In genomic region chr20:39462436-39462835, GRCh38 we compare ENCODE assay signal across 26 cellular contexts.
A peak's percentile ranks its signal among the peaks of the same experiment; 100 is the strongest.
DNase-seq lines count a peak whose midpoint lies in the region; ATAC-seq and TF ChIP-seq lines count a peak whose summit lies in the region.
"Had no signal": no experiment of that assay in that cellular context is flagged by ENCODE, and none has a peak within 500 bp of the region (broad histone marks: within the 10 kb centered on the region; RNA-seq: fewer than 3 reads in every experiment).

No MANE protein-coding gene starts in this region.

- H3K27ac ChIP-seq in Karpas-422 (ENCODE audit: low read length) (no peak overlapping the region), SK-N-MC (peak overlapping the region; percentile 98), brain microvascular endothelial cell (no peak overlapping the region)
- H3K27ac ChIP-seq: BLaER1 had no signal

- H3K36me3 Mint-ChIP-seq in MCF 10A (ENCODE audit: insufficient read depth, unreplicated experiment) (no peaks in the 10 kb centered on the region), endothelial cell (ENCODE audit: low read depth, unreplicated experiment) (no peaks in the 10 kb centered on the region)
- H3K36me3 Mint-ChIP-seq: CD14-positive monocyte; CD4-positive, alpha-beta memory T cell; CD4-positive, CD25-positive, alpha-beta regulatory T cell had no signal

- peak; percentile 36 for ATAC-seq in Right ventricle myocardium superior (ENCODE audit: poor library complexity)
- ATAC-seq: GM12878 had no signal

- no peak overlapping the region for H3K9ac ChIP-seq in Karpas-422 (ENCODE audit: low read length)
- peak overlapping the region; percentile 37 for H3K9ac ChIP-seq in SK-N-MC (ENCODE audit: insufficient read length)
- H3K9ac ChIP-seq: BLaER1 had no signal

- no TSS peak for BruUV-seq in MCF 10A (replicated peaks; lab: Mats Ljungman, UMichigan)

- H3K4me1 ChIP-seq in Karpas-422 (ENCODE audit: low read length): 0 out of 2 replicates have a peak, but pooled peaks cover 3% of the 10 kb centered on the region
- H3K4me1 ChIP-seq: BE2C, BLaER1 had no signal

- no peak overlapping the region for H3K4me2 ChIP-seq in Karpas-422 (ENCODE audit: low read depth, low read length, poor library complexity, severe bottlenecking)
- H3K4me2 ChIP-seq: BLaER1 had no signal

- H3K27ac Mint-ChIP-seq in MCF 10A (ENCODE audit: low read depth, unreplicated experiment) (no peak overlapping the region), endothelial cell (ENCODE audit: unreplicated experiment) (no peak overlapping the region)
- H3K27ac Mint-ChIP-seq: CD14-positive monocyte; CD4-positive, alpha-beta memory T cell; CD4-positive, CD25-positive, alpha-beta regulatory T cell; CD8-positive, alpha-beta memory T cell had no signal

- H3K4me3 Mint-ChIP-seq in MCF 10A (ENCODE audit: unreplicated experiment) (no peak overlapping the region), endothelial cell (ENCODE audit: unreplicated experiment) (no peak overlapping the region)
- H3K4me3 Mint-ChIP-seq: CD14-positive monocyte; CD4-positive, CD25-positive, alpha-beta regulatory T cell; CD8-positive, alpha-beta memory T cell had no signal

- no peaks in the 10 kb centered on the region for H3K79me2 ChIP-seq in Karpas-422 (ENCODE audit: low read length)

- no peaks in the 10 kb centered on the region for H4K20me1 ChIP-seq in Karpas-422 (ENCODE audit: insufficient read depth, low read depth, low read length)
- H4K20me1 ChIP-seq: BLaER1 had no signal

- H3K9me3 Mint-ChIP-seq in MCF 10A (ENCODE audit: unreplicated experiment) (no peaks in the 10 kb centered on the region), endothelial cell (ENCODE audit: unreplicated experiment) (no peaks in the 10 kb centered on the region)

- H3K9me2 ChIP-seq in Karpas-422 (replicated peaks; ENCODE audit: insufficient read depth, low read length): no peaks in the 10 kb centered on the region

- CTCF ChIA-PET in MCF 10A (lab: Yijun Ruan, JAX): no interaction called here

- DNase-seq in Right ventricle myocardium superior (no peak), cardiac septum (ENCODE audit: low spot score) (no peak), Karpas-422 (peak; percentile 35), SK-N-MC (ENCODE audit: low read depth, low spot score) (no peak), fibroblast of mammary gland (ENCODE audit: low read depth) (peak; percentile 56), MCF 10A (ENCODE audit: unreplicated experiment) (no peak), endothelial cell (ENCODE audit: low spot score) (no peak), brain microvascular endothelial cell (no peak)
- DNase-seq: 8988T; ACHN; BE2C; C1 segment of cervical spinal cord; CD4-positive, alpha-beta memory T cell; CD4-positive, CD25-positive, alpha-beta regulatory T cell; CD8-positive, alpha-beta memory T cell; COR-L47; DMS 273 treated with DMSO at 0.1 percent for 48 hours; DMS153; DMS53; DMS79; DND-41; EL; GDM1 had no signal

- H3K27me3 ChIP-seq in Karpas-422 (ENCODE audit: low read length): no peaks in the 10 kb centered on the region
- H3K27me3 ChIP-seq in brain microvascular endothelial cell (replicated peaks): no peaks in the 10 kb centered on the region
- H3K27me3 ChIP-seq: BE2C, BLaER1 had no signal

- H3K4me1 Mint-ChIP-seq in MCF 10A (ENCODE audit: insufficient read depth, unreplicated experiment) (no peaks in the 10 kb centered on the region), endothelial cell (ENCODE audit: unreplicated experiment) (no peaks in the 10 kb centered on the region)
- H3K4me1 Mint-ChIP-seq: CD14-positive monocyte; CD4-positive, alpha-beta memory T cell; CD8-positive, alpha-beta memory T cell had no signal

- H2AFZ ChIP-seq in Karpas-422 (ENCODE audit: low read length): peak overlapping the region; percentile 26; the same call in 1 of the 2 replicates

- H3K36me3 ChIP-seq in Karpas-422 (ENCODE audit: insufficient read depth, low read length) (no peaks in the 10 kb centered on the region), SK-N-MC (ENCODE audit: insufficient read depth, low read length) (no peaks in the 10 kb centered on the region), brain microvascular endothelial cell (replicated peaks) (no peaks in the 10 kb centered on the region)
- H3K36me3 ChIP-seq: BE2C, BLaER1 had no signal

- intact Hi-C loops in Right ventricle myocardium superior (cut with DNase I) (no loop called here), cardiac septum (cut with DNase I) (no loop called here), MCF 10A (cut with micrococcal nuclease) (no loop called here)

- POLR2A ChIA-PET in MCF 10A (lab: Yijun Ruan, JAX): interaction anchor here (0.6 kb wide), 1 partner anchor 521 kb away, joined by 3 read pairs; no protein-coding TSS in a partner anchor

- H3K27me3 Mint-ChIP-seq in MCF 10A (ENCODE audit: insufficient read depth, unreplicated experiment) (no peaks in the 10 kb centered on the region), endothelial cell (ENCODE audit: unreplicated experiment) (peaks cover 2% of the 10 kb centered on the region)

- H3K4me3 ChIP-seq in Karpas-422 (ENCODE audit: low read length): no peak overlapping the region
- peak overlapping the region; percentile 76 for H3K4me3 ChIP-seq in SK-N-MC
- H3K4me3 ChIP-seq in fibroblast of mammary gland (ENCODE audit: control insufficient read depth, low read depth, low read length): no peak overlapping the region
- no peak overlapping the region for H3K4me3 ChIP-seq in brain microvascular endothelial cell (ENCODE audit: low read depth, low read length)
- H3K4me3 ChIP-seq: BLaER1, GM12878 had no signal

- TF ChIP-seq CTCF in fibroblast of mammary gland (conservative IDR thresholded peaks at IDR 0.05; ENCODE audit: control insufficient read depth, insufficient read depth, low read depth, low read length): no peak
- TF ChIP-seq CTCF in MCF 10A (IDR thresholded peaks at IDR 0.05; ENCODE audit: unreplicated experiment): no peak
- no peak for TF ChIP-seq CTCF in endothelial cell (IDR thresholded peaks at IDR 0.05; ENCODE audit: unreplicated experiment)
- no peak for TF ChIP-seq CTCF in brain microvascular endothelial cell (IDR thresholded peaks at IDR 0.05; ENCODE audit: low read depth, low read length, missing control alignments)

- H3K9me3 ChIP-seq in Karpas-422 (ENCODE audit: low read length): no peaks in the 10 kb centered on the region
- no peaks in the 10 kb centered on the region for H3K9me3 ChIP-seq in SK-N-MC (ENCODE audit: low read depth, low read length)
- H3K9me3 ChIP-seq: BE2C, BLaER1 had no signal

- in situ Hi-C loops in brain microvascular endothelial cell (cut with HindIII; ENCODE audit: low pct_ligation_motif_present, low sequenced_read_pairs): no loop called here

Comparison
In these comparisons a context has a peak if more than half of its experiments do, and no peak if none do; other contexts are left out.
1. DNase-seq: peak in Karpas-422 (single experiment) and fibroblast of mammary gland (single experiment); none in Right ventricle myocardium superior (single experiment), cardiac septum (single experiment), SK-N-MC (single experiment), MCF 10A (single experiment), endothelial cell (single experiment) and brain microvascular endothelial cell (single experiment).